8 cellular contexts compared by ENCODE assay signal in genomic region chr1:148318123-148318899, GRCh38.
DNase-seq lines count a peak whose midpoint lies in the region; ATAC-seq, FAIRE-seq and TF ChIP-seq lines count a peak whose summit lies in the region.

No MANE protein-coding gene starts in this region.

- no peak overlapping the region for H3K14ac ChIP-seq in mesenchymal stem cell (ENCODE audit: low read length in 2 of 2)

- H3K36me3 Mint-ChIP-seq in astrocyte (ENCODE audit: low read depth, unreplicated experiment) = no peaks in the 10 kb centered on the region

- H3K4me2 ChIP-seq in astrocyte (ENCODE audit: low read length) (peak overlapping the region; percentile 88), mesenchymal stem cell (ENCODE audit: low read length, poor library complexity, severe bottlenecking) (no peak overlapping the region)

- peak overlapping the region; percentile 39 for H3K9ac ChIP-seq in astrocyte (ENCODE audit: low read length)
- peak overlapping the region; percentile 69 for H3K9ac ChIP-seq in mesenchymal stem cell (ENCODE audit: low read length)

- ATAC-seq in GM21423 (IDR thresholded peaks at IDR 0.05; ENCODE audit: unreplicated experiment) (peak; percentile 69), HG03521 (IDR thresholded peaks at IDR 0.05; ENCODE audit: unreplicated experiment) (no peak), HG03439 (IDR thresholded peaks at IDR 0.05; ENCODE audit: unreplicated experiment) (no peak)

- peaks cover 2% of the 10 kb centered on the region for H3K9me3 Mint-ChIP-seq in astrocyte (ENCODE audit: unreplicated experiment)

- H3K27me3 ChIP-seq in astrocyte (ENCODE audit: insufficient read depth, low read length) (peaks cover 10% of the 10 kb centered on the region), mesenchymal stem cell (ENCODE audit: control insufficient read depth in 1 of 2, insufficient read depth in 1 of 2, low read length in 2 of 2) (peaks cover 22 to 30% of the 10 kb centered on the region in 2 experiments), testis (no peaks in the 10 kb centered on the region), prostate gland (replicated peaks; ENCODE audit: insufficient read depth) (peaks cover 10% of the 10 kb centered on the region)

- H3K4me1 Mint-ChIP-seq in astrocyte (ENCODE audit: low read depth, unreplicated experiment) = peaks cover 9% of the 10 kb centered on the region

- no peak for FAIRE-seq in astrocyte (lab: Jason Lieb, UNC)

- no peak overlapping the region for H2BK12ac ChIP-seq in mesenchymal stem cell (ENCODE audit: low read length in 2 of 2)

- no peaks in the 10 kb centered on the region for H3K79me2 ChIP-seq in astrocyte (ENCODE audit: insufficient read depth, low read length)

- peaks cover 17% of the 10 kb centered on the region for H3K4me1 ChIP-seq in astrocyte (ENCODE audit: insufficient read depth, low read length)
- peaks cover 2% of the 10 kb centered on the region for H3K4me1 ChIP-seq in mesenchymal stem cell (ENCODE audit: control insufficient read depth, insufficient read depth, low read depth, low read length)
- H3K4me1 ChIP-seq in testis = no peaks in the 10 kb centered on the region
- no peaks in the 10 kb centered on the region for H3K4me1 ChIP-seq in prostate gland (replicated peaks)

- H3K27me3 Mint-ChIP-seq in astrocyte (ENCODE audit: low read depth, unreplicated experiment) = peaks cover 37% of the 10 kb centered on the region

- H3K4me3 ChIP-seq in astrocyte (ENCODE audit: insufficient read depth, low read depth, low read length) (peak overlapping the region; percentile 54), mesenchymal stem cell (ENCODE audit: insufficient read depth in 1 of 2, low read depth in 1 of 2, low read length in 2 of 2) (peak overlapping the region in 1 of 2 experiments; percentile 69), testis (peak overlapping the region; percentile 12 to 24), prostate gland (no peak overlapping the region)

- H3K36me3 ChIP-seq in astrocyte (ENCODE audit: insufficient read depth, low read length) (no peaks in the 10 kb centered on the region), mesenchymal stem cell (ENCODE audit: control insufficient read depth in 1 of 2, insufficient read depth in 2 of 2, low read depth in 1 of 2, low read length in 2 of 2) (no peaks in the 10 kb centered on the region), testis (ENCODE audit: low read depth, missing control alignments) (no peaks in the 10 kb centered on the region), prostate gland (no peaks in the 10 kb centered on the region)

- no peak overlapping the region for H2BK120ac ChIP-seq in mesenchymal stem cell (ENCODE audit: low read depth, low read length)

- H3K27ac Mint-ChIP-seq in astrocyte (ENCODE audit: unreplicated experiment) = peak overlapping the region; percentile 21

- peak; percentile 91 for DNase-seq in SKM-1 (lab: John Stamatoyannopoulos, UW; ENCODE audit: unreplicated experiment)
- DNase-seq in astrocyte (ENCODE audit: low read depth) = no peak
- no peak for DNase-seq in mesenchymal stem cell
- DNase-seq in testis = no peak
- DNase-seq in prostate gland (ENCODE audit: low spot score) = no peak

- H3K23ac ChIP-seq in mesenchymal stem cell (ENCODE audit: low read length in 2 of 2) = no peak overlapping the region

- H3K9me3 ChIP-seq in astrocyte (ENCODE audit: insufficient read depth, low read depth, low read length) = no peaks in the 10 kb centered on the region
- H3K9me3 ChIP-seq in mesenchymal stem cell (ENCODE audit: control insufficient read depth, low read length) = no peaks in the 10 kb centered on the region
- no peaks in the 10 kb centered on the region for H3K9me3 ChIP-seq in testis
- H3K9me3 ChIP-seq in prostate gland = no peaks in the 10 kb centered on the region

- H3K4ac ChIP-seq in mesenchymal stem cell (ENCODE audit: low read depth in 1 of 2, low read length in 2 of 2) = no peak overlapping the region

- peak overlapping the region; percentile 79 for H3K4me3 Mint-ChIP-seq in astrocyte (ENCODE audit: unreplicated experiment)

- no peak for TF ChIP-seq POLR2A in testis (IDR thresholded peaks at IDR 0.05)
- no peak for TF ChIP-seq POLR2A in prostate gland (IDR thresholded peaks at IDR 0.05)

- H3K27ac ChIP-seq in astrocyte (ENCODE audit: low read depth, low read length) (no peak overlapping the region), mesenchymal stem cell (ENCODE audit: low read length, poor library complexity, severe bottlenecking) (no peak overlapping the region), testis (no peak overlapping the region), prostate gland (no peak overlapping the region)

- no peak overlapping the region for H4K91ac ChIP-seq in mesenchymal stem cell (ENCODE audit: low read length)

- H4K8ac ChIP-seq in mesenchymal stem cell (ENCODE audit: low read length) = peak overlapping the region; percentile 35

- H2AFZ ChIP-seq in astrocyte (ENCODE audit: low read depth, low read length) (peak overlapping the region; percentile 88), mesenchymal stem cell (ENCODE audit: low read depth, low read length) (peak overlapping the region; percentile 36)

- TF ChIP-seq CTCF in astrocyte (IDR thresholded peaks at IDR 0.05; ENCODE audit: insufficient read depth, low read depth, low read length) (no peak), testis (IDR thresholded peaks at IDR 0.05) (no peak), prostate gland (IDR thresholded peaks at IDR 0.05) (no peak)

- no peaks in the 10 kb centered on the region for H4K20me1 ChIP-seq in astrocyte (ENCODE audit: insufficient read depth, low read length)

- no peak overlapping the region for H2AK5ac ChIP-seq in mesenchymal stem cell (ENCODE audit: low read length, severe bottlenecking)

- H2BK5ac ChIP-seq in mesenchymal stem cell (ENCODE audit: low read depth, low read length, poor library complexity, severe bottlenecking) = no peak overlapping the region

- no peaks in the 10 kb centered on the region for H3K79me1 ChIP-seq in mesenchymal stem cell (replicated peaks; ENCODE audit: low read length, poor library complexity, severe bottlenecking)

- H3K18ac ChIP-seq in mesenchymal stem cell (ENCODE audit: low read depth in 1 of 2, low read length in 2 of 2) = no peak overlapping the region

- H2BK15ac ChIP-seq in mesenchymal stem cell (ENCODE audit: low read depth, poor library complexity, severe bottlenecking) = no peak overlapping the region

- 30% methylated on average over 39 of the region's 39 CpGs for WGBS in mesenchymal stem cell
- WGBS in testis, 2 donors = 15% methylated on average over 36 to 39 of the region's 39 CpGs
- 25% methylated on average over 39 of the region's 39 CpGs for WGBS in prostate gland

- intact Hi-C loops in testis (cut with DNase I; ENCODE audit: low total_unique reads) = no loop called here
- intact Hi-C loops in prostate gland (cut with DNase I) = no loop called here

Comparison
In these comparisons a context has a peak if more than half of its experiments do, and no peak if none do; other contexts are left out.
1. H3K4me3 ChIP-seq: peak in astrocyte (single experiment) and testis (2 of 2); none in prostate gland (0 of 2).